In the genomic region with DNA sequence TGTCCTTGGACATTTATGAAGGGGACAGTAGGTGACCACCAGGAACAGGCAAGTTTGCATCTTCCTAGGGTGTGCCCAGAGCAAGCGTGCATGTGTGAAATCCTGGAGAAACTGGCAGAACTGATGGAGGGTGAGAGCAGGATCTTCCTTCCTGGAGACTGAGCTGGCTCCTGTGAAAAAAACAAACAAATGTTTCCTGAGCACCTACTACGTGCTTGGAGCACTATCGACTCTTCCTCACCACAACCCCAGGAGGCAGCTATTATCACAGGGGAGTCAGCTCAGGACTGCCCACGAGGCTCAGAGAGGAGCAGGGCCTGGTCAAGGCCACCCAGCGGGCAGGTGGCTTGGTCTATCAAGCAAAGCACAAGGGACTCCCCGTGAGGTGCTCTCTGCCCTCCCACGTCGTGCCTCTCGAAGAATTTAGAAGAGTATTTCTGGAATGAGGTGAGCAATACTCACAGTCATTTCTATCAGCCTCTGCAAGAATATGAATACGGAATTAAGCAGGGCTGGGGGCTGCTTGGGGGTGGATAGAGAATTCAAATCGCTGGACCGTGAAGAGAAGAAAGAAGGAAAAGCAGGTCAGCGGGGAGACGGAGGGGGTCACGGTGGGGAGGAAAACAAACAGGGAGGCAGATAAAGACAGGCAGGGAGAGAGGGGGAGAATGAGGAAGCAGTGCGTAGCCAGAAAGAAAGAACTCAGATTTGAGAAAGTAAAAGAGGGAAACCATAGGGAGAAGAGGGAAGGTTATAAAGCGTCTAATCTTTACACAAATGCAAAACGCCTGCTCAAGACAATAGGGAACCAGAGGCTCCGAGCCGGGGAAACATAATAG, we compare ENCODE assay signal across 11 cellular contexts. TPM values are rescaled to one million over a fixed set of nuclear protein-coding genes. Genes with fewer than 3 reads are reported as not detected.
DNase-seq lines count a peak whose midpoint lies in the region; ATAC-seq and TF ChIP-seq lines count a peak whose summit lies in the region.
"Had no signal": no experiment of that assay in that cellular context is flagged by ENCODE, and none has a peak within 500 bp of the region (broad histone marks: within the 10 kb centered on the region; RNA-seq: fewer than 3 reads in every experiment).

No MANE protein-coding gene starts in this region.

- H3K36me3 ChIP-seq in GM23338 (ENCODE audit: insufficient read depth) (no peaks in the 10 kb centered on the region), mesodermal cell (ENCODE audit: control insufficient read depth, insufficient read depth, low read length) (no peaks in the 10 kb centered on the region)

- H2AFZ ChIP-seq in GM23338 = peak overlapping the region; percentile 43

- H3K36me3 Mint-ChIP-seq in GM23338 (ENCODE audit: low read depth) = no peaks in the 10 kb centered on the region
- H3K36me3 Mint-ChIP-seq in activated T-helper 17 cell treated with anti-CD3 and anti-CD28 coated beads, Interleukin-2, amount 50 U/mL, for 72 hours (ENCODE audit: low read depth) = no peaks in the 10 kb centered on the region

- H3K27ac Mint-ChIP-seq in GM23338 = peak overlapping the region; percentile 74
- H3K27ac Mint-ChIP-seq in activated T-helper 17 cell treated with anti-CD3 and anti-CD28 coated beads, Interleukin-2, amount 50 U/mL, for 72 hours = no peak overlapping the region
- H3K27ac Mint-ChIP-seq: effector memory CD8-positive, alpha-beta T cell had no signal

- DNase-seq in GM23338 (ENCODE audit: low spot score) (peak; percentile 24), lower leg skin (ENCODE audit: low spot score in 2 of 2) (no peak)
- DNase-seq in stimulated activated CD8-positive, alpha-beta memory T cell treated with anti-CD3 and anti-CD28 coated beads, Interleukin-4, amount 100 ng/mL, for 48 hours = no peak
- DNase-seq: effector memory CD8-positive, alpha-beta T cell had no signal

- peak overlapping the region; percentile 68 for H3K4me2 ChIP-seq in GM23338

- H3K4me3 Mint-ChIP-seq in GM23338 = peak overlapping the region; percentile 48
- peak overlapping the region; percentile 24 for H3K4me3 Mint-ChIP-seq in activated T-helper 17 cell treated with anti-CD3 and anti-CD28 coated beads, Interleukin-2, amount 50 U/mL, for 72 hours
- H3K4me3 Mint-ChIP-seq: effector memory CD8-positive, alpha-beta T cell had no signal

- no peaks in the 10 kb centered on the region for H3K27me3 ChIP-seq in GM23338 (ENCODE audit: insufficient read depth)

- H3K9me3 Mint-ChIP-seq in GM23338 = no peaks in the 10 kb centered on the region
- peaks cover 5% of the 10 kb centered on the region for H3K9me3 Mint-ChIP-seq in activated T-helper 17 cell treated with anti-CD3 and anti-CD28 coated beads, Interleukin-2, amount 50 U/mL, for 72 hours

- H3K79me2 ChIP-seq in GM23338 (replicated peaks; ENCODE audit: insufficient read depth) = no peaks in the 10 kb centered on the region

- H3K4me1 ChIP-seq in GM23338 (ENCODE audit: insufficient read depth) (peaks cover 26% of the 10 kb centered on the region), mesodermal cell (ENCODE audit: control insufficient read depth, insufficient read depth, low read length, poor library complexity, severe bottlenecking) (peaks cover 71% of the 10 kb centered on the region)

- H3K9me2 ChIP-seq in GM23338 (ENCODE audit: insufficient read depth) = peaks cover 4% of the 10 kb centered on the region; the same call in 1 of the 2 replicates

- 20% methylated on average over 11 to 15 of the region's 20 CpGs for WGBS in mesodermal cell (ENCODE audit: insufficient coverage in 2 of 2), 2 experiments
- WGBS in lower leg skin, 2 donors = 66 to 69% methylated on average over 20 of the region's 20 CpGs

- TF ChIP-seq CTCF in C4-2B (conservative IDR thresholded peaks at IDR 0.05) (no peak), GM23338 (conservative IDR thresholded peaks at IDR 0.05; ENCODE audit: low read depth in 2 of 2) (no peak), lower leg skin (IDR thresholded peaks at IDR 0.05) (no peak)

- intact Hi-C loops in lower leg skin (cut with DNase I; ENCODE audit: low total_unique reads) = no loop called here

- no peaks in the 10 kb centered on the region for H4K20me1 ChIP-seq in GM23338 (replicated peaks; ENCODE audit: insufficient read depth)

- H3K9me3 ChIP-seq in mesodermal cell (ENCODE audit: control insufficient read depth, low read length) = no peaks in the 10 kb centered on the region

- no peaks in the 10 kb centered on the region for H3F3A ChIP-seq in GM23338 (replicated peaks; ENCODE audit: low read depth)

- H3K4me1 Mint-ChIP-seq in GM23338 = peaks cover 30% of the 10 kb centered on the region
- H3K4me1 Mint-ChIP-seq in activated T-helper 17 cell treated with anti-CD3 and anti-CD28 coated beads, Interleukin-2, amount 50 U/mL, for 72 hours = peaks cover 16% of the 10 kb centered on the region

- TF ChIP-seq POLR2A in lower leg skin (IDR thresholded peaks at IDR 0.05) = no peak

- H3K27me3 Mint-ChIP-seq in GM23338 (ENCODE audit: insufficient read depth, low read depth, poor library complexity) = peaks cover 14% of the 10 kb centered on the region
- peaks cover 18% of the 10 kb centered on the region for H3K27me3 Mint-ChIP-seq in activated T-helper 17 cell treated with anti-CD3 and anti-CD28 coated beads, Interleukin-2, amount 50 U/mL, for 72 hours

- H3K4me3 ChIP-seq in GM23338 (peak overlapping the region; percentile 20; the same call in 1 of the 2 replicates), mesodermal cell (ENCODE audit: extremely low read depth, insufficient read depth, low read length, poor library complexity, severe bottlenecking) (peak overlapping the region; percentile 30), lower leg skin (ENCODE audit: low read depth, poor library complexity, severe bottlenecking) (no peak overlapping the region)

- ATAC-seq in GM23338 (peak; percentile 14), GM21576 (IDR thresholded peaks at IDR 0.05; ENCODE audit: unreplicated experiment) (no peak), HG02678 (IDR thresholded peaks at IDR 0.05; ENCODE audit: unreplicated experiment) (no peak)
- peak; percentile 63 for ATAC-seq in activated T-helper 17 cell treated with anti-CD3 and anti-CD28 coated beads, Interleukin-2, amount 50 U/mL, for 72 hours (replicated peaks)
- ATAC-seq: effector memory CD8-positive, alpha-beta T cell had no signal

- H3K27ac ChIP-seq in C4-2B (peak overlapping the region; percentile 73), GM23338 (ENCODE audit: low read depth) (peak overlapping the region; percentile 47), mesodermal cell (ENCODE audit: low read depth, low read length, severe bottlenecking) (peak overlapping the region; percentile 96)

TF ChIP-seq in GM23338, 12 proteins besides CTCF, POLR2A, EP300 and RAD21:
- TF ChIP-seq ZNF331 (CRISPR knock-in tag; IDR thresholded peaks at IDR 0.05; ENCODE audit: low read depth) = no peak
- TF ChIP-seq, protein P1, sequence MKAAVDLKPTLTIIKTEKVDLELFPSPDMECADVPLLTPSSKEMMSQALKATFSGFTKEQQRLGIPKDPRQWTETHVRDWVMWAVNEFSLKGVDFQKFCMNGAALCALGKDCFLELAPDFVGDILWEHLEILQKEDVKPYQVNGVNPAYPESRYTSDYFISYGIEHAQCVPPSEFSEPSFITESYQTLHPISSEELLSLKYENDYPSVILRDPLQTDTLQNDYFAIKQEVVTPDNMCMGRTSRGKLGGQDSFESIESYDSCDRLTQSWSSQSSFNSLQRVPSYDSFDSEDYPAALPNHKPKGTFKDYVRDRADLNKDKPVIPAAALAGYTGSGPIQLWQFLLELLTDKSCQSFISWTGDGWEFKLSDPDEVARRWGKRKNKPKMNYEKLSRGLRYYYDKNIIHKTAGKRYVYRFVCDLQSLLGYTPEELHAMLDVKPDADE (IDR thresholded peaks at IDR 0.05) = no peak
TF ChIP-seq in GM23338: peak in this region for 0.

RNA-seq across cellular contexts. Expression of gene EDN2, which starts 1.8 kb away (rescaled TPM):
- not detected in 2 replicates for total RNA-seq in GM23338 (2014; rRNA removed; shearing (Covaris generic))
- polyA plus RNA-seq in GM23338 (2016; fragmentation: Nextera tagmentation; extraction: Ambion mirVana) = not detected in 2 replicates
- not detected for total RNA-seq in activated T-helper 17 cell treated with anti-CD3 and anti-CD28 coated beads, Interleukin-2, amount 50 U/mL, for 72 hours
- polyA plus RNA-seq in mesodermal cell (2013, experiment 1 of 2) = not detected
- polyA plus RNA-seq in mesodermal cell (2013, experiment 2 of 2) = not detected
- 10 to 100 TPM in 1 of 4 donors, 1 to 10 TPM in 3; 1.2 to 13.0 (median 3.9) TPM for total RNA-seq in lower leg skin
- total RNA-seq: activated CD8-positive, alpha-beta memory T cell treated with anti-CD3 and anti-CD28 coated beads for 36 hours; NCI-H460 had no signal

Comparison
In these comparisons a context has a peak if more than half of its experiments do, and no peak if none do; other contexts are left out.
1. ATAC-seq: peak in GM23338 (single experiment) and activated T-helper 17 cell treated with anti-CD3 and anti-CD28 coated beads, Interleukin-2, amount 50 U/mL, for 72 hours (single experiment); none in GM21576 (single experiment) and HG02678 (single experiment).
2. Peak in every context shown above with its lines, with median percentiles within 50 percentile points of each other: H3K27ac ChIP-seq.